ENCODE assay signal across 18 cellular contexts in the genomic region with DNA sequence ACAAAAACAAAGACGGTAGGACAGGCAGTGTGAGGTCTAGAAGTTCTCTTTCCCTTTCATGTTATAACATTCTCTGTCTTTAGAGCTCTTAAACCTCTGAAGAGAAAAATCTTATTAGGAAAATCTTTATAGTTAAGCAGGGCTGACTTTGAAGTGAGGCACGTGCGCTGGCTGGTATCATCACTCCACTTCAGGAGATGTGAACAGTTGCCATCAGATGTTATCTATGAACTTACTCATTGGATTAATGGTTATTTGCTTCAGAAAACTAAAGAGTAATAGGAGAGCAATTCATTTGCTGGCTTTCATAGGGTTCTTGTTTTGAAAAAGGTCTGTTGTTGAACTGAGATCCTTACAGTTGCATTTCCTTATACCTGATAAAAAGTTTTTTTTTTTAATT. TPM values are rescaled to one million over a fixed set of nuclear protein-coding genes. Genes with fewer than 3 reads are reported as not detected.
A peak's percentile ranks its signal among the peaks of the same experiment; 100 is the strongest.
DNase-seq lines count a peak whose midpoint lies in the region; ATAC-seq, FAIRE-seq and TF ChIP-seq lines count a peak whose summit lies in the region.
"Had no signal": no experiment of that assay in that cellular context is flagged by ENCODE, and none has a peak within 500 bp of the region (broad histone marks: within the 10 kb centered on the region; RNA-seq: fewer than 3 reads in every experiment).

No MANE protein-coding gene starts in this region.

- H3K9me3 ChIP-seq in endothelial cell of umbilical vein (replicated peaks; ENCODE audit: control insufficient read depth, insufficient read depth, low read length) = no peaks in the 10 kb centered on the region
- no peaks in the 10 kb centered on the region for H3K9me3 ChIP-seq in gastrocnemius medialis
- H3K9me3 ChIP-seq: BLaER1 treated with 17β-estradiol and CSF1 and Interleukin-3, amounts not matched to agents 10 nM and 100 nM; tibial artery had no signal

- peak overlapping the region; percentile 65 for H3K27ac Mint-ChIP-seq in progenitor cell of endocrine pancreas
- H3K27ac Mint-ChIP-seq: activated CD4-positive, alpha-beta T cell treated with anti-CD3 and anti-CD28 coated beads for 36 hours had no signal

- H3K4me1 Mint-ChIP-seq in progenitor cell of endocrine pancreas (ENCODE audit: low read depth) = peaks cover 35% of the 10 kb centered on the region

- peaks cover 22% of the 10 kb centered on the region for H4K20me1 ChIP-seq in endothelial cell of umbilical vein (replicated peaks; ENCODE audit: control insufficient read depth, extremely low read depth, insufficient read depth, low read length)

- no peak overlapping the region for H3K4me2 ChIP-seq in endothelial cell of umbilical vein (ENCODE audit: insufficient read depth, low read length)
- H3K4me2 ChIP-seq: BLaER1 treated with 17β-estradiol and CSF1 and Interleukin-3, amounts not matched to agents 10 nM and 100 nM had no signal

- H3K27me3 Mint-ChIP-seq in progenitor cell of endocrine pancreas = no peaks in the 10 kb centered on the region
- H3K27me3 Mint-ChIP-seq: activated CD4-positive, alpha-beta T cell treated with anti-CD3 and anti-CD28 coated beads for 36 hours had no signal

- POLR2A ChIA-PET in endothelial cell of umbilical vein (lab: Charles Lee) = no interaction called here

- H3K79me2 ChIP-seq in endothelial cell of umbilical vein (ENCODE audit: control insufficient read depth, insufficient read depth, low read length) = peaks cover 86% of the 10 kb centered on the region

- H3K36me3 ChIP-seq in endothelial cell of umbilical vein (ENCODE audit: control insufficient read depth in 2 of 2, extremely low read depth in 1 of 2, insufficient read depth in 2 of 2, low read length in 2 of 2) (no peaks in the 10 kb centered on the region), gastrocnemius medialis (no peaks in the 10 kb centered on the region)
- H3K36me3 ChIP-seq: tibial artery had no signal

- H3K36me3 Mint-ChIP-seq in progenitor cell of endocrine pancreas (ENCODE audit: insufficient read depth) = peaks cover 7% of the 10 kb centered on the region

- TF ChIP-seq CTCF in LNCaP clone FGC (IDR thresholded peaks at IDR 0.05; ENCODE audit: control insufficient read depth, extremely low read depth, insufficient read depth) (no peak), endothelial cell of umbilical vein (IDR thresholded peaks at IDR 0.05; ENCODE audit: extremely low read depth in 1 of 2, insufficient read depth in 1 of 2, low read depth in 1 of 2, low read length in 2 of 2) (no peak), progenitor cell of endocrine pancreas (IDR thresholded peaks at IDR 0.05; ENCODE audit: unreplicated experiment) (no peak), gastrocnemius medialis (IDR thresholded peaks at IDR 0.05 in 4 of 5, conservative IDR thresholded peaks at IDR 0.05 in 1 of 5) (no peak), GM20000 (IDR thresholded peaks at IDR 0.05; ENCODE audit: extremely low read depth, missing control alignments) (no peak)

- H3K9me1 ChIP-seq in endothelial cell of umbilical vein (replicated peaks; ENCODE audit: control insufficient read depth, extremely low read depth, insufficient read depth, low read length) = no peaks in the 10 kb centered on the region

- H3K9ac ChIP-seq in endothelial cell of umbilical vein (replicated peaks; ENCODE audit: extremely low read depth, insufficient read depth, low read length) = no peak overlapping the region
- H3K9ac ChIP-seq: BLaER1 treated with 17β-estradiol and CSF1 and Interleukin-3, amounts not matched to agents 10 nM and 100 nM had no signal

- H3K4me1 ChIP-seq in endothelial cell of umbilical vein (ENCODE audit: control insufficient read depth, extremely low read depth, insufficient read depth, low read length) (peaks cover 36% of the 10 kb centered on the region), gastrocnemius medialis (peaks cover 18 to 38% of the 10 kb centered on the region in 2 donors)

- dilution Hi-C loops in endothelial cell of umbilical vein (cut with MboI; ENCODE audit: extremely low pct_ligation_motif_present, low sequenced_read_pairs) = no loop called here

- no TSS peak for BruUV-seq in endothelial cell of umbilical vein (replicated peaks; lab: Mats Ljungman, UMichigan)

- FAIRE-seq in endothelial cell of umbilical vein (lab: Jason Lieb, UNC) = no peak

- H2AFZ ChIP-seq in endothelial cell of umbilical vein (ENCODE audit: low read depth, low read length) = no peak overlapping the region

- DNase-seq in EL (peak; percentile 60), LNCaP clone FGC (ENCODE audit: low read depth) (peak; percentile 72), endothelial cell of umbilical vein (ENCODE audit: low read depth, low spot score) (no peak), progenitor cell of endocrine pancreas (ENCODE audit: low spot score, unreplicated experiment) (no peak), NCI-H2227 (lab: John Stamatoyannopoulos, UW; ENCODE audit: unreplicated experiment) (no peak), gastrocnemius medialis (no peak), GM20000 (ENCODE audit: low spot score) (no peak)
- DNase-seq: activated CD4-positive, alpha-beta T cell treated with anti-CD3 and anti-CD28 coated beads for 36 hours; activated CD8-positive, alpha-beta memory T cell treated with anti-CD3 and anti-CD28 coated beads, Interleukin-2, amount 50 U/mL, for 4 hours; activated effector memory CD4-positive, alpha-beta T cell treated with anti-CD3 and anti-CD28 coated beads, Interleukin-2, amount 50 U/mL, for 16 hours; amniotic stem cell; cerebellar nuclear complex; DMS79; effector memory CD4-positive, alpha-beta T cell; NCI-H187 treated with DMSO at 0.1 percent for 48 hours; NCI-H748 treated with DMSO at 0.1 percent for 48 hours; tibial artery had no signal

- CTCF ChIA-PET in endothelial cell of umbilical vein (lab: Charles Lee) = interaction anchor here (0.8 to 2.3 kb wide), 3 partner anchors 23 to 60 kb away, joined by 3 to 12 read pairs (median 6); no protein-coding TSS in a partner anchor

- intact Hi-C loops in endothelial cell of umbilical vein (cut with micrococcal nuclease) (no loop called here), gastrocnemius medialis (cut with DNase I; ENCODE audit: low total_unique reads) (no loop called here)

- ATAC-seq in gastrocnemius medialis = no peak
- ATAC-seq: activated CD4-positive, alpha-beta T cell treated with anti-CD3 and anti-CD28 coated beads for 36 hours had no signal

- no peaks in the 10 kb centered on the region for H3K9me3 Mint-ChIP-seq in progenitor cell of endocrine pancreas (ENCODE audit: low read depth)

- no peak overlapping the region for H3K27ac ChIP-seq in endothelial cell of umbilical vein (ENCODE audit: insufficient read depth, low read depth, low read length)
- H3K27ac ChIP-seq in gastrocnemius medialis = no peak overlapping the region
- H3K27ac ChIP-seq: BLaER1 treated with 17β-estradiol and CSF1 and Interleukin-3, amounts not matched to agents 10 nM and 100 nM had no signal

- TF ChIP-seq POLR2A in endothelial cell of umbilical vein (IDR thresholded peaks at IDR 0.05; ENCODE audit: low read depth, low read length) (no peak), gastrocnemius medialis (IDR thresholded peaks at IDR 0.05) (no peak)

- H3K4me3 ChIP-seq in LNCaP clone FGC (ENCODE audit: low read depth, low read length) (no peak overlapping the region), endothelial cell of umbilical vein (replicated peaks in 1 of 3; ENCODE audit: insufficient read depth in 1 of 3, low read depth in 1 of 3, low read length in 3 of 3) (no peak overlapping the region), gastrocnemius medialis (no peak overlapping the region)
- H3K4me3 ChIP-seq: BLaER1 treated with 17β-estradiol and CSF1 and Interleukin-3, amounts not matched to agents 10 nM and 100 nM; tibial artery had no signal

- in situ Hi-C loops in gastrocnemius medialis (cut with MboI; ENCODE audit: low sequenced_read_pairs in 4 of 4) = no loop called here

- no peaks in the 10 kb centered on the region for H3K27me3 ChIP-seq in endothelial cell of umbilical vein (ENCODE audit: control insufficient read depth in 2 of 2, insufficient read depth in 2 of 2, low read length in 2 of 2)
- H3K27me3 ChIP-seq in gastrocnemius medialis = no peaks in the 10 kb centered on the region
- H3K27me3 ChIP-seq: BLaER1 treated with 17β-estradiol and CSF1 and Interleukin-3, amounts not matched to agents 10 nM and 100 nM; tibial artery had no signal

- no peak overlapping the region for H3K4me3 Mint-ChIP-seq in progenitor cell of endocrine pancreas (ENCODE audit: low read depth)
- H3K4me3 Mint-ChIP-seq: activated CD4-positive, alpha-beta T cell treated with anti-CD3 and anti-CD28 coated beads for 36 hours had no signal

TF ChIP-seq in endothelial cell of umbilical vein, 7 proteins besides CTCF, POLR2A, EP300 and RAD21:
- TF ChIP-seq GATA2 (IDR thresholded peaks at IDR 0.05; ENCODE audit: insufficient read depth, insufficient read length, low read depth, low read length) (peak; percentile 50), EZH2 (IDR thresholded peaks at IDR 0.05; ENCODE audit: borderline replicate concordance, low read depth, low read length, severe bottlenecking) (no peak), MYC (IDR thresholded peaks at IDR 0.05; ENCODE audit: low read depth, low read length) (no peak), JUN (IDR thresholded peaks at IDR 0.05; ENCODE audit: borderline replicate concordance, insufficient read depth, insufficient read length, low read depth) (no peak)
- TF ChIP-seq, protein P1, sequence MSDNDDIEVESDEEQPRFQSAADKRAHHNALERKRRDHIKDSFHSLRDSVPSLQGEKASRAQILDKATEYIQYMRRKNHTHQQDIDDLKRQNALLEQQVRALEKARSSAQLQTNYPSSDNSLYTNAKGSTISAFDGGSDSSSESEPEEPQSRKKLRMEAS (IDR thresholded peaks at IDR 0.05; ENCODE audit: insufficient read depth, insufficient read length) = no peak

RNA-seq across cellular contexts. Expression of a gene that starts 25.7 kb away (rescaled TPM):
- total RNA-seq in endothelial cell of umbilical vein = 0.14 and 0.20 TPM in 2 replicates
- 0.06 and 0.10 TPM in 2 replicates for polyA plus RNA-seq in endothelial cell of umbilical vein
- polyA plus RNA-seq in endothelial cell of umbilical vein (2011; cell fraction: cytosol; rRNA removed) = 0.08 and 0.09 TPM in 2 replicates
- polyA plus RNA-seq in endothelial cell of umbilical vein (2011; cell fraction: nucleus; rRNA removed) = 0.17 and 0.21 TPM in 2 replicates
- polyA plus RNA-seq in endothelial cell of umbilical vein (2012) = 0.33 and 0.51 TPM in 2 replicates
- polyA minus RNA-seq in endothelial cell of umbilical vein = 0.34 and 0.42 TPM in 2 replicates
- polyA minus RNA-seq in endothelial cell of umbilical vein (2011; cell fraction: cytosol; rRNA and poly(A)+ RNA removed) = not detected
- 0.58 and 0.82 TPM in 2 replicates for polyA minus RNA-seq in endothelial cell of umbilical vein (2011; cell fraction: nucleus; rRNA and poly(A)+ RNA removed)
- not detected in 2 replicates for total RNA-seq in progenitor cell of endocrine pancreas
- total RNA-seq in gastrocnemius medialis = under 1 TPM; 0.05 to 0.49 (median 0.24) TPM

Comparison
In these comparisons a context has a peak if more than half of its experiments do, and no peak if none do; other contexts are left out.
1. DNase-seq: peak in EL (single experiment) and LNCaP clone FGC (single experiment); none in endothelial cell of umbilical vein (single experiment), progenitor cell of endocrine pancreas (single experiment), NCI-H2227 (single experiment), gastrocnemius medialis (0 of 2) and GM20000 (single experiment).